Comparison of ENCODE assay signal across 8 cellular contexts in genomic region chr19:3692141-3693029, GRCh38. TPM values are rescaled to one million over a fixed set of nuclear protein-coding genes. Genes with fewer than 3 reads are reported as not detected.
DNase-seq lines count a peak whose midpoint lies in the region; ATAC-seq and TF ChIP-seq lines count a peak whose summit lies in the region.

No MANE protein-coding gene starts in this region.

- WGBS in mammary epithelial cell (ENCODE audit: low coverage, missing lambda C conversion rate), result 96% methylated on average over 10 of the region's 25 CpGs

- DNase-seq in CD4-positive, alpha-beta memory T cell, result peak; percentile 34 to 56 (median 43)
- no peak for DNase-seq in mammary epithelial cell
- DNase-seq in naive B cell, result peak; percentile 32
- no peak for DNase-seq in glomerular visceral epithelial cell (ENCODE audit: extremely low spot score)
- DNase-seq in middle frontal gyrus (ENCODE audit: extremely low spot score, low spot score), result no peak
- DNase-seq in NCI-H345 (lab: John Stamatoyannopoulos, UW), result no peak

- no peak overlapping the region for H3K27ac ChIP-seq in CD4-positive, alpha-beta memory T cell (ENCODE audit: low read depth, low read length)
- H3K27ac ChIP-seq in SU-DHL-6 (ENCODE audit: low read depth, low read length), result no peak overlapping the region
- no peak overlapping the region for H3K27ac ChIP-seq in mammary epithelial cell (ENCODE audit: insufficient read depth, low read depth, low read length)

- no peaks in the 10 kb centered on the region for H3K27me3 ChIP-seq in CD4-positive, alpha-beta memory T cell (ENCODE audit: insufficient read depth, low read length)
- H3K27me3 ChIP-seq in SU-DHL-6 (ENCODE audit: low read length) (no peaks in the 10 kb centered on the region), mammary epithelial cell (ENCODE audit: insufficient read depth, low read length) (no peaks in the 10 kb centered on the region)

- H3K27me3 Mint-ChIP-seq in CD4-positive, alpha-beta memory T cell, result no peaks in the 10 kb centered on the region
- no peaks in the 10 kb centered on the region for H3K27me3 Mint-ChIP-seq in naive B cell

- no peaks in the 10 kb centered on the region for H3K36me3 Mint-ChIP-seq in CD4-positive, alpha-beta memory T cell
- H3K36me3 Mint-ChIP-seq in naive B cell, result no peaks in the 10 kb centered on the region

- H3K4me3 ChIP-seq in CD4-positive, alpha-beta memory T cell (ENCODE audit: low read length in 2 of 2), result no peak overlapping the region
- no peak overlapping the region for H3K4me3 ChIP-seq in SU-DHL-6 (ENCODE audit: insufficient read depth, low read length, poor library complexity, severe bottlenecking)
- H3K4me3 ChIP-seq in mammary epithelial cell (replicated peaks in 1 of 3; ENCODE audit: insufficient read depth in 1 of 3, low read depth in 2 of 3, low read length in 3 of 3), result no peak overlapping the region

- H3K9ac ChIP-seq in SU-DHL-6 (ENCODE audit: low read length), result no peak overlapping the region
- no peak overlapping the region for H3K9ac ChIP-seq in mammary epithelial cell (ENCODE audit: insufficient read depth, low read length)

- H3K9me3 ChIP-seq in CD4-positive, alpha-beta memory T cell (ENCODE audit: control insufficient read depth in 1 of 2, low read length in 2 of 2), result no peaks in the 10 kb centered on the region
- H3K9me3 ChIP-seq in SU-DHL-6 (ENCODE audit: insufficient read depth, low read length), result no peaks in the 10 kb centered on the region
- no peaks in the 10 kb centered on the region for H3K9me3 ChIP-seq in mammary epithelial cell (replicated peaks; ENCODE audit: insufficient read depth, low read length)

- CTCF ChIA-PET in CD4-positive, alpha-beta memory T cell (lab: Charles Lee; ENCODE audit: partially characterized antibody), result interaction anchor here (0.9 to 4.5 kb wide), 6 partner anchors 10 to 387 kb away, joined by 3 to 32 read pairs (median 7); partner anchors contain the start of gene TJP3
- CTCF ChIA-PET in mammary epithelial cell (lab: Charles Lee; ENCODE audit: low non-redundant PET), result no interaction called here

- TF ChIP-seq CTCF in SU-DHL-6 (IDR thresholded peaks at IDR 0.05; ENCODE audit: insufficient read depth, low read length, poor library complexity, severe bottlenecking), result peak; percentile 50
- TF ChIP-seq CTCF in mammary epithelial cell (conservative IDR thresholded peaks at IDR 0.05 in 1 of 2, IDR thresholded peaks at IDR 0.05 in 1 of 2; ENCODE audit: extremely low read depth in 1 of 2, insufficient read depth in 1 of 2, low read depth in 1 of 2, low read length in 2 of 2), result peak; percentile 44 to 57

- H3F3A ChIP-seq in SU-DHL-6 (ENCODE audit: insufficient read depth), result no peaks in the 10 kb centered on the region

- intact Hi-C loops in CD4-positive, alpha-beta memory T cell (cut with micrococcal nuclease), result no loop called here
- intact Hi-C loops in mammary epithelial cell (cut with micrococcal nuclease), result no loop called here

- no peaks in the 10 kb centered on the region for H3K36me3 ChIP-seq in CD4-positive, alpha-beta memory T cell (ENCODE audit: insufficient read depth, low read length)
- no peaks in the 10 kb centered on the region for H3K36me3 ChIP-seq in SU-DHL-6 (ENCODE audit: low read length)
- H3K36me3 ChIP-seq in mammary epithelial cell (ENCODE audit: insufficient read depth, low read length), result no peaks in the 10 kb centered on the region

- H4K20me1 ChIP-seq in SU-DHL-6 (ENCODE audit: low read depth, low read length) (0 out of 2 replicates have a peak, but pooled peaks cover 3% of the 10 kb centered on the region), mammary epithelial cell (ENCODE audit: insufficient read depth, low read length) (peaks cover 4% of the 10 kb centered on the region)

- dilution Hi-C loops in mammary epithelial cell (cut with HindIII; ENCODE audit: low sequenced_read_pairs), result no loop called here

- H3K79me2 ChIP-seq in SU-DHL-6 (ENCODE audit: insufficient read depth, low read length) (no peaks in the 10 kb centered on the region), mammary epithelial cell (ENCODE audit: insufficient read depth, low read length) (peaks cover 69% of the 10 kb centered on the region)

- H3K4me2 ChIP-seq in SU-DHL-6 (ENCODE audit: low read depth, low read length, poor library complexity, severe bottlenecking) (no peak overlapping the region), mammary epithelial cell (ENCODE audit: insufficient read depth, low read depth, low read length) (no peak overlapping the region)

- H3K9me2 ChIP-seq in SU-DHL-6 (replicated peaks; ENCODE audit: insufficient read depth, low read length), result no peaks in the 10 kb centered on the region

- in situ Hi-C loops in mammary epithelial cell (cut with MboI; ENCODE audit: low sequenced_read_pairs in 2 of 2), result no loop called here

- peaks cover 19 to 47% (median 31%) of the 10 kb centered on the region in 4 donors for H3K4me1 Mint-ChIP-seq in CD4-positive, alpha-beta memory T cell
- peaks cover 19 to 44% (median 27%) of the 10 kb centered on the region in 3 donors for H3K4me1 Mint-ChIP-seq in naive B cell

- no TSS peak for BruUV-seq in mammary epithelial cell (replicated peaks; lab: Mats Ljungman, UMichigan)

- H3K4me3 Mint-ChIP-seq in CD4-positive, alpha-beta memory T cell, result peak overlapping the region in 1 of 8 donors; percentile 43
- peak overlapping the region in 2 of 8 donors; percentile 53 to 72 for H3K4me3 Mint-ChIP-seq in naive B cell

- ATAC-seq in naive B cell (ENCODE audit: low read depth in 2 of 2), result peak in 1 of 2 donors; percentile 66
- ATAC-seq in GM19452 (IDR thresholded peaks at IDR 0.05; ENCODE audit: unreplicated experiment), result no peak

- POLR2A ChIA-PET in CD4-positive, alpha-beta memory T cell (lab: Charles Lee; ENCODE audit: partially characterized antibody), result no interaction called here

- H3K4me1 ChIP-seq in CD4-positive, alpha-beta memory T cell (ENCODE audit: insufficient read depth, low read length), result peaks cover 23% of the 10 kb centered on the region
- H3K4me1 ChIP-seq in mammary epithelial cell (ENCODE audit: insufficient read depth, low read length), result peaks cover 9% of the 10 kb centered on the region

- H2AFZ ChIP-seq in SU-DHL-6 (ENCODE audit: low read depth, low read length, severe bottlenecking) (no peak overlapping the region), mammary epithelial cell (ENCODE audit: low read depth, low read length) (no peak overlapping the region)

- H3K9me3 Mint-ChIP-seq in CD4-positive, alpha-beta memory T cell, result no peaks in the 10 kb centered on the region
- H3K9me3 Mint-ChIP-seq in naive B cell, result peaks cover 0 to 2% (median 0%) of the 10 kb centered on the region in 7 donors

- H3K27ac Mint-ChIP-seq in CD4-positive, alpha-beta memory T cell, result peak overlapping the region in 4 of 7 donors; percentile 27 to 70 (median 48)
- H3K27ac Mint-ChIP-seq in naive B cell, result peak overlapping the region in 3 of 6 donors; percentile 42 to 69 (median 68)

RNA-seq across cellular contexts. Expression of gene PIP5K1C, which starts 7.9 kb away (rescaled TPM):
- 10 to 100 TPM; 28.2 to 29.7 TPM for total RNA-seq in CD4-positive, alpha-beta memory T cell
- polyA plus RNA-seq in CD4-positive, alpha-beta memory T cell, result 10 to 100 TPM in 1 of 2 donors, 1 to 10 TPM in 1; 1.7 to 19.3 TPM
- 10 to 100 TPM; 22.5 to 26.7 TPM for total RNA-seq in mammary epithelial cell
- polyA plus RNA-seq in mammary epithelial cell (8.9 TPM), naive B cell (ENCODE audit: low read depth in 6 of 6) (10 to 100 TPM in 1 of 6 donors, 1 to 10 TPM in 4, under 1 TPM in 1; 0.41 to 13.4 (median 4.9) TPM)
- polyA minus RNA-seq in mammary epithelial cell, result 34.6 TPM

RNA-seq across cellular contexts. Expression of gene TJP3, which starts 15.8 kb away (rescaled TPM):
- 10 to 100 TPM; 20.2 to 21.1 TPM for total RNA-seq in CD4-positive, alpha-beta memory T cell
- polyA plus RNA-seq in CD4-positive, alpha-beta memory T cell, result 10 to 100 TPM; 17.6 to 23.4 TPM
- total RNA-seq in mammary epithelial cell, result under 1 TPM; 0.50 to 0.54 TPM
- 0.48 TPM for polyA plus RNA-seq in mammary epithelial cell
- polyA minus RNA-seq in mammary epithelial cell, result 0.41 TPM
- 1 to 10 TPM in 5 of 6 donors, not detected in 1; 1.2 to 3.8 (median 2.0) TPM for polyA plus RNA-seq in naive B cell (ENCODE audit: low read depth in 6 of 6)

Comparison
In these comparisons a context has a peak if more than half of its experiments do, and no peak if none do; other contexts are left out.
1. DNase-seq: peak in CD4-positive, alpha-beta memory T cell (5 of 5) and naive B cell (single experiment); none in mammary epithelial cell (single experiment), glomerular visceral epithelial cell (single experiment), middle frontal gyrus (single experiment) and NCI-H345 (single experiment).